In genomic region chr5:143693691-143694252, GRCh38 we compare ENCODE assay signal across 13 cellular contexts.
A peak's percentile ranks its signal among the peaks of the same experiment; 100 is the strongest.
DNase-seq lines count a peak whose midpoint lies in the region; ATAC-seq and TF ChIP-seq lines count a peak whose summit lies in the region.
"Had no signal": no experiment of that assay in that cellular context is flagged by ENCODE, and none has a peak within 500 bp of the region (broad histone marks: within the 10 kb centered on the region; RNA-seq: fewer than 3 reads in every experiment).

No MANE protein-coding gene starts in this region.

- no peaks in the 10 kb centered on the region for H3K27me3 Mint-ChIP-seq in CD8-positive, alpha-beta memory T cell
- H3K27me3 Mint-ChIP-seq in activated naive CD8-positive, alpha-beta T cell treated with anti-CD3 and anti-CD28 coated beads, Interleukin-2, amount 50 U/mL, for 24 hours, result peaks cover 13% of the 10 kb centered on the region

- no peak overlapping the region for H3K27ac ChIP-seq in CD8-positive, alpha-beta memory T cell (ENCODE audit: low read depth, low read length)
- H3K27ac ChIP-seq in suprapubic skin, result no peak overlapping the region
- H3K27ac ChIP-seq: esophagus squamous epithelium had no signal

- no peak for TF ChIP-seq POLR2A in suprapubic skin (IDR thresholded peaks at IDR 0.05)

- POLR2A ChIA-PET in CD8-positive, alpha-beta memory T cell (lab: Charles Lee), result interaction anchor here (0.6 to 1.1 kb wide), 5 partner anchors 11 to 278 kb away, joined by 3 to 9 read pairs (median 4); no protein-coding TSS in a partner anchor

- H3K4me1 ChIP-seq in CD8-positive, alpha-beta memory T cell (ENCODE audit: insufficient read depth, low read length), result peaks cover 21% of the 10 kb centered on the region
- peaks cover 19% of the 10 kb centered on the region for H3K4me1 ChIP-seq in suprapubic skin
- H3K4me1 ChIP-seq: BE2C had no signal

- H3K27me3 ChIP-seq in CD8-positive, alpha-beta memory T cell (ENCODE audit: insufficient read depth, low read length, poor library complexity, severe bottlenecking), result no peaks in the 10 kb centered on the region
- H3K27me3 ChIP-seq in suprapubic skin, result no peaks in the 10 kb centered on the region
- H3K27me3 ChIP-seq: BE2C, esophagus squamous epithelium had no signal

- 74% methylated on average over 3 of the region's 3 CpGs for WGBS in suprapubic skin

- TF ChIP-seq EP300 in suprapubic skin (IDR thresholded peaks at IDR 0.05), result no peak

- peaks cover 6 to 14% (median 12%) of the 10 kb centered on the region in 5 donors for H3K9me3 Mint-ChIP-seq in CD8-positive, alpha-beta memory T cell
- peaks cover 24% of the 10 kb centered on the region for H3K9me3 Mint-ChIP-seq in activated naive CD8-positive, alpha-beta T cell treated with anti-CD3 and anti-CD28 coated beads, Interleukin-2, amount 50 U/mL, for 24 hours

- H3K4me3 Mint-ChIP-seq in CD8-positive, alpha-beta memory T cell, result peak overlapping the region in 6 of 7 donors; percentile 18 to 79 (median 64)
- no peak overlapping the region for H3K4me3 Mint-ChIP-seq in activated naive CD8-positive, alpha-beta T cell treated with anti-CD3 and anti-CD28 coated beads, Interleukin-2, amount 50 U/mL, for 24 hours
- H3K4me3 Mint-ChIP-seq: mesothelial cell of epicardium had no signal

- ATAC-seq in GM18909 (IDR thresholded peaks at IDR 0.05; ENCODE audit: poor library complexity, unreplicated experiment), result peak; percentile 91
- peak; percentile 65 for ATAC-seq in HG02981 (IDR thresholded peaks at IDR 0.05; ENCODE audit: unreplicated experiment)
- peak; percentile 67 for ATAC-seq in activated naive CD8-positive, alpha-beta T cell treated with anti-CD3 and anti-CD28 coated beads, Interleukin-2, amount 50 U/mL, for 24 hours

- no peak for TF ChIP-seq CTCF in suprapubic skin (IDR thresholded peaks at IDR 0.05)

- CTCF ChIA-PET in CD8-positive, alpha-beta memory T cell (lab: Charles Lee), result interaction anchor here (1.1 kb wide), 1 partner anchor 495 kb away, joined by 3 read pairs; no protein-coding TSS in a partner anchor

- peaks cover 40 to 47% (median 43%) of the 10 kb centered on the region in 3 donors for H3K4me1 Mint-ChIP-seq in CD8-positive, alpha-beta memory T cell
- peaks cover 61% of the 10 kb centered on the region for H3K4me1 Mint-ChIP-seq in activated naive CD8-positive, alpha-beta T cell treated with anti-CD3 and anti-CD28 coated beads, Interleukin-2, amount 50 U/mL, for 24 hours

- no peaks in the 10 kb centered on the region for H3K36me3 ChIP-seq in CD8-positive, alpha-beta memory T cell (ENCODE audit: insufficient read depth, low read length)
- H3K36me3 ChIP-seq in suprapubic skin, result no peaks in the 10 kb centered on the region
- H3K36me3 ChIP-seq: BE2C, esophagus squamous epithelium had no signal

- no peaks in the 10 kb centered on the region for H3K9me3 ChIP-seq in CD8-positive, alpha-beta memory T cell (ENCODE audit: low read length)
- H3K9me3 ChIP-seq in suprapubic skin, result no peaks in the 10 kb centered on the region
- H3K9me3 ChIP-seq: BE2C, esophagus squamous epithelium had no signal

- peaks cover 0 to 15% (median 3%) of the 10 kb centered on the region in 3 donors for H3K36me3 Mint-ChIP-seq in CD8-positive, alpha-beta memory T cell
- H3K36me3 Mint-ChIP-seq in activated naive CD8-positive, alpha-beta T cell treated with anti-CD3 and anti-CD28 coated beads, Interleukin-2, amount 50 U/mL, for 24 hours (ENCODE audit: low read depth), result peaks cover 11% of the 10 kb centered on the region

- no peak overlapping the region for H3K4me3 ChIP-seq in CD8-positive, alpha-beta memory T cell (ENCODE audit: low read length)
- no peak overlapping the region for H3K4me3 ChIP-seq in suprapubic skin
- H3K4me3 ChIP-seq: esophagus squamous epithelium had no signal

- DNase-seq in CD8-positive, alpha-beta memory T cell, result peak in 1 of 5 donors; percentile 56
- no peak for DNase-seq in activated naive CD8-positive, alpha-beta T cell treated with anti-CD3 and anti-CD28 coated beads, Interleukin-2, amount 50 U/mL, for 24 hours
- DNase-seq in NCI-H2171 (lab: John Stamatoyannopoulos, UW), result no peak
- no peak for DNase-seq in SIG-M5 (lab: John Stamatoyannopoulos, UW)
- DNase-seq in NCI-H524 treated with DMSO at 0.1 percent for 48 hours (lab: John Stamatoyannopoulos, UW), result no peak
- DNase-seq in suprapubic skin (ENCODE audit: low spot score in 2 of 2), result no peak
- DNase-seq: BE2C, esophagus squamous epithelium, NCI-H526, T-helper 9 cell had no signal

- peak overlapping the region; percentile 70 to 95 (median 86) for H3K27ac Mint-ChIP-seq in CD8-positive, alpha-beta memory T cell
- H3K27ac Mint-ChIP-seq in activated naive CD8-positive, alpha-beta T cell treated with anti-CD3 and anti-CD28 coated beads, Interleukin-2, amount 50 U/mL, for 24 hours, result no peak overlapping the region
- H3K27ac Mint-ChIP-seq: mesothelial cell of epicardium had no signal
